Comparison of ENCODE assay signal across 8 cellular contexts in the genomic region with DNA sequence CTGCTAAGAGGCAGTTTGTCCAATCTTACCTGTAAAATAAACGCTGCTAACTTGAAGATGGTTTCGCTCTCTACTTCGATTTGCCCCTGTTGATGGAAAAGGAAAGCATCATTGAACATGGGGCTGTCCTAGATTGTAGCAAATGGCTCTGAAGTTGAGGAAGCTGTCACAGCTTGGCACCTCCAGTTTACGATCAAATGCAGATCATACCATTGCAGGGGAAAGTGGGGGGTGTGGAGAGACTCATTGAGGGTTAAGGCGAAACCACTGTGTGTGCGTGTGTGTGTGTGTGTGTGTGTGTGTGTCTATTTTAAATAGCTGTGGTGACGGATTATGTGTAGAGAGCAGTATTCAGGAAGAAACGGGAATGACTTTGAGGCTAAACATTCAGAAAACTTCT.
DNase-seq lines count a peak whose midpoint lies in the region; ATAC-seq and TF ChIP-seq lines count a peak whose summit lies in the region.

No MANE protein-coding gene starts in this region.

- H3K4me3 Mint-ChIP-seq in activated CD4-positive, alpha-beta T cell treated with anti-CD3 and anti-CD28 coated beads, Interleukin-2, amount 10 ng/mL, durations not matched to agents 7 days and 5 days: peak overlapping the region; percentile 1

- no peak overlapping the region for H4K12ac ChIP-seq in trophoblast cell (ENCODE audit: low read depth, low read length)

- 8 to 9% methylated on average over 8 of the region's 8 CpGs for WGBS in GM23248 (ENCODE audit: low coverage in 1 of 2, low lambda C conversion rate in 2 of 2, missing lambda C conversion rate in 2 of 2), 2 experiments
- no CpG with 5 or more reads among the region's 8 CpGs for WGBS in trophoblast cell (ENCODE audit: extremely low coverage, insufficient coverage, insufficient read length)

- no peaks in the 10 kb centered on the region for H4K20me1 ChIP-seq in GM23248 (ENCODE audit: insufficient read depth)

- H3K27ac Mint-ChIP-seq in activated CD4-positive, alpha-beta T cell treated with anti-CD3 and anti-CD28 coated beads, Interleukin-2, amount 10 ng/mL, durations not matched to agents 7 days and 5 days: peak overlapping the region; percentile 17

- DNase-seq in GM23248 (peak; percentile 23), fibroblast of the aortic adventitia (ENCODE audit: low read depth) (peak; percentile 10), trophoblast cell (no peak), SW480 (ENCODE audit: low spot score) (no peak), SKM-1 (lab: John Stamatoyannopoulos, UW; ENCODE audit: unreplicated experiment) (no peak), CD1c-positive myeloid dendritic cell (ENCODE audit: extremely low spot score) (no peak)
- peak; percentile 9 for DNase-seq in activated CD4-positive, alpha-beta T cell treated with anti-CD3 and anti-CD28 coated beads, Interleukin-2, amount 10 ng/mL, durations not matched to agents 7 days and 5 days

- no peaks in the 10 kb centered on the region for H3F3A ChIP-seq in GM23248 (ENCODE audit: insufficient read depth)

- ATAC-seq in GM18861 (IDR thresholded peaks at IDR 0.05; ENCODE audit: unreplicated experiment): no peak

- no peaks in the 10 kb centered on the region for H3K36me3 Mint-ChIP-seq in activated CD4-positive, alpha-beta T cell treated with anti-CD3 and anti-CD28 coated beads, Interleukin-2, amount 10 ng/mL, durations not matched to agents 7 days and 5 days (ENCODE audit: low read depth)

- H3K27me3 ChIP-seq in GM23248 (replicated peaks; ENCODE audit: insufficient read depth) (peaks cover 90% of the 10 kb centered on the region), trophoblast cell (ENCODE audit: insufficient read depth, low read length) (no peaks in the 10 kb centered on the region)

- peak overlapping the region; percentile 36 for H2BK5ac ChIP-seq in trophoblast cell (ENCODE audit: low read depth, low read length, poor library complexity)

- no peak overlapping the region for H4K8ac ChIP-seq in trophoblast cell (ENCODE audit: low read depth, low read length)

- H3K4me2 ChIP-seq in GM23248 (ENCODE audit: unreplicated experiment) (no peak overlapping the region), trophoblast cell (ENCODE audit: low read length) (peak overlapping the region; percentile 58)

- no peaks in the 10 kb centered on the region for H3K4me1 ChIP-seq in GM23248 (ENCODE audit: insufficient read depth)
- peaks cover 3 to 19% of the 10 kb centered on the region in 2 experiments for H3K4me1 ChIP-seq in trophoblast cell (ENCODE audit: control insufficient read depth in 1 of 2, insufficient read depth in 2 of 2, low read length in 2 of 2)

- no peak overlapping the region for H3K4ac ChIP-seq in trophoblast cell (ENCODE audit: low read depth, low read length)

- no peak overlapping the region for H2AK5ac ChIP-seq in trophoblast cell (ENCODE audit: low read length)

- no peak overlapping the region; the same call in 1 of the 2 replicates for H3K4me3 ChIP-seq in GM23248
- H3K4me3 ChIP-seq in fibroblast of the aortic adventitia (ENCODE audit: low read depth, low read length): no peak overlapping the region
- H3K4me3 ChIP-seq in trophoblast cell (ENCODE audit: low read depth, low read length): no peak overlapping the region

- no peak overlapping the region for H3K23ac ChIP-seq in trophoblast cell (ENCODE audit: low read length)

- H3K9ac ChIP-seq in GM23248 (no peak overlapping the region), trophoblast cell (ENCODE audit: low read length) (no peak overlapping the region)

- TF ChIP-seq CTCF in fibroblast of the aortic adventitia (IDR thresholded peaks at IDR 0.05; ENCODE audit: insufficient read depth, low read length): no peak

- H3K36me3 ChIP-seq in GM23248 (ENCODE audit: low read depth): no peaks in the 10 kb centered on the region
- no peaks in the 10 kb centered on the region for H3K36me3 ChIP-seq in trophoblast cell (ENCODE audit: control insufficient read depth in 1 of 2, insufficient read depth in 2 of 2, low read length in 2 of 2)

- H2BK120ac ChIP-seq in trophoblast cell (ENCODE audit: insufficient read depth, low read length, poor library complexity): no peak overlapping the region

- H3K27ac ChIP-seq in GM23248: no peak overlapping the region
- no peak overlapping the region for H3K27ac ChIP-seq in trophoblast cell (ENCODE audit: low read depth, low read length)

- no peak overlapping the region for H4K91ac ChIP-seq in trophoblast cell (ENCODE audit: low read depth, low read length)

- peaks cover 13% of the 10 kb centered on the region for H3K79me1 ChIP-seq in trophoblast cell (ENCODE audit: low read length)

- CTCF ChIA-PET in activated CD4-positive, alpha-beta T cell treated with anti-CD3 and anti-CD28 coated beads, Interleukin-2, amount 10 ng/mL, durations not matched to agents 7 days and 5 days (lab: Charles Lee): interaction anchor here (1.5 to 1.8 kb wide), 2 partner anchors 9 to 13 kb away, joined by 5 read pairs; no protein-coding TSS in a partner anchor

- peaks cover 3% of the 10 kb centered on the region for H3K4me1 Mint-ChIP-seq in activated CD4-positive, alpha-beta T cell treated with anti-CD3 and anti-CD28 coated beads, Interleukin-2, amount 10 ng/mL, durations not matched to agents 7 days and 5 days

- H3K9me3 ChIP-seq in GM23248 (ENCODE audit: low read depth): no peaks in the 10 kb centered on the region
- H3K9me3 ChIP-seq in trophoblast cell (ENCODE audit: insufficient read depth, low read depth, low read length): no peaks in the 10 kb centered on the region

- H3K79me2 ChIP-seq in GM23248 (ENCODE audit: insufficient read depth) (no peaks in the 10 kb centered on the region), trophoblast cell (ENCODE audit: control insufficient read depth, insufficient read depth, low read length, poor library complexity) (no peaks in the 10 kb centered on the region)

- H3K14ac ChIP-seq in trophoblast cell (ENCODE audit: low read length): no peak overlapping the region

- H2BK12ac ChIP-seq in trophoblast cell (ENCODE audit: low read length): no peak overlapping the region

- H3K18ac ChIP-seq in trophoblast cell (ENCODE audit: low read length): no peak overlapping the region

- no peak overlapping the region for H2AFZ ChIP-seq in GM23248
- no peak overlapping the region for H2AFZ ChIP-seq in trophoblast cell (ENCODE audit: insufficient read depth, low read length, poor library complexity)

- no peaks in the 10 kb centered on the region for H3K9me2 ChIP-seq in GM23248 (ENCODE audit: insufficient read depth)

- no peaks in the 10 kb centered on the region for H3K9me3 Mint-ChIP-seq in activated CD4-positive, alpha-beta T cell treated with anti-CD3 and anti-CD28 coated beads, Interleukin-2, amount 10 ng/mL, durations not matched to agents 7 days and 5 days

- in situ Hi-C loops in GM23248 (cut with MboI): no loop called here

- POLR2A ChIA-PET in activated CD4-positive, alpha-beta T cell treated with anti-CD3 and anti-CD28 coated beads, Interleukin-2, amount 10 ng/mL, durations not matched to agents 7 days and 5 days (lab: Charles Lee): no interaction called here

- H3K27me3 Mint-ChIP-seq in activated CD4-positive, alpha-beta T cell treated with anti-CD3 and anti-CD28 coated beads, Interleukin-2, amount 10 ng/mL, durations not matched to agents 7 days and 5 days: peaks cover 6% of the 10 kb centered on the region

Comparison
In these comparisons a context has a peak if more than half of its experiments do, and no peak if none do; other contexts are left out.
1. DNase-seq: peak in GM23248 (single experiment), activated CD4-positive, alpha-beta T cell treated with anti-CD3 and anti-CD28 coated beads, Interleukin-2, amount 10 ng/mL, durations not matched to agents 7 days and 5 days (single experiment) and fibroblast of the aortic adventitia (single experiment); none in trophoblast cell (0 of 2), SW480 (single experiment), SKM-1 (single experiment) and CD1c-positive myeloid dendritic cell (single experiment).